In the genomic region with DNA sequence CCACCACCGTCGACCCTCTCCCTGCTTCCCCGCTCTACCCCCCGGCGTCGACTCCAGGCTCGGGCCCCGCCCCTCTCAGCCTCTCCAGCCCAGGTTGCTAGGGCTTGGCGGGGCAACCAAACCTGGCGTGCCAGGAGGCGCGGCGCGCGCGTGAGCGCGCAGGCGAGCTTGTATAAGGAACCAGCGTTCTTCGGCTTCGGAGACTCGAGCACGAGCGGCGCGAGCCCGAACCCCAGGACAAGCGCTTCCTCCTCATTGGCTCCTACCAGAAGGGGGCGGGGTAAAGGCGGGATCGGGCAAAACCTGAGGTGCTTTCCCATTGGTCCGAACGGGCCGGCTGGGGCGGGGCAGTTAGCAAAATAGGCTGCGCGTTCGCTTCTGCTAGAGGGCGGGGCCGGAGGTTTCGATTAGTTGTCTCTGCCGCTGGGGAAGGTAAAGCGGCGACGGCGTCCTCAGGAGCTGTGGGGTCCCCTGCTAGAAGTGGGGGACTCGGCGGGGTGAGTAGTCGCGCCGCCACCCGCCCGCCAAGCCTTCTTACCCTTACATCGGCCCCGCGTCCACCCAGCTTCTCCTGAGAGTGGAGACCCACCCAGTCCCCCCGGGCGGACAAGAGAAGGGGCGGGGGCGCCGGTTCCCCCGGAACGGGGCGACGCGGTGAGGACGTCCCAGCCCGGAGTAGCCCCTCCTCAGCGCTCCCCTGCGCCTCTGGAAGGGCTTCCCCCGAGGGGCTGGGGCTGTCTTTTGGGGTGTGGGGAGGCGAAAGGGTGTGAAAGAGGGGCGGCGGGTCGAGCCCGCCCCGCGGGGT, we compare ENCODE assay signal across 8 cellular contexts. TPM values are rescaled to one million over a fixed set of nuclear protein-coding genes. Genes with fewer than 3 reads are reported as not detected.
DNase-seq lines count a peak whose midpoint lies in the region; ATAC-seq, FAIRE-seq and TF ChIP-seq lines count a peak whose summit lies in the region.

CDKL5 (plus strand) TSS at position 410 of the 805 bp plus-strand sequence. CDS start 81,489 bp downstream, outside the sequence.

- no peak for TF ChIP-seq CTCF in choroid plexus epithelial cell (conservative IDR thresholded peaks at IDR 0.05; ENCODE audit: low read depth, low read length)
- TF ChIP-seq CTCF in kidney (IDR thresholded peaks at IDR 0.05; ENCODE audit: borderline replicate concordance, extremely low read depth, insufficient read depth) = no peak

- H3K4me1 Mint-ChIP-seq in activated CD4-positive, alpha-beta T cell treated with anti-CD3 and anti-CD28 coated beads for 36 hours = peaks cover 2% of the 10 kb centered on the region

- no peaks in the 10 kb centered on the region for H3K4me1 ChIP-seq in kidney (ENCODE audit: control insufficient read depth in 1 of 2, insufficient read depth in 1 of 2, low read depth in 1 of 2, low read length in 2 of 2)

- peak; percentile 97 for DNase-seq in Ammon's horn (ENCODE audit: low spot score)
- DNase-seq in GM19240 (ENCODE audit: insufficient read length, low spot score) = peak; percentile 51
- peak; percentile 94 for DNase-seq in NCI-H510A treated with DMSO at 0.1 percent for 48 hours (lab: John Stamatoyannopoulos, UW)
- DNase-seq in activated CD4-positive, alpha-beta T cell treated with anti-CD3 and anti-CD28 coated beads for 36 hours = peak; percentile 97
- peak; percentile 97 for DNase-seq in choroid plexus epithelial cell (ENCODE audit: low read depth)
- peak; percentile 98 for DNase-seq in kidney
- DNase-seq in stimulated activated CD4-positive, alpha-beta T cell treated with anti-CD3 and anti-CD28 coated beads, Interleukin-12 subunit alpha, Interleukin-12 subunit beta, amount 100 ng/mL, for 48 hours (ENCODE audit: low read depth in 2 of 3, low spot score in 1 of 3) = peak; percentile 84 to 91 (median 90)

- peak; percentile 98 for FAIRE-seq in kidney (lab: Jason Lieb, UNC)

- no peak within 1 kb of the TSS for H3K27ac ChIP-seq in kidney (ENCODE audit: low read depth in 2 of 2, low read length in 2 of 2)

- POLR2A ChIA-PET in activated CD4-positive, alpha-beta T cell treated with anti-CD3 and anti-CD28 coated beads for 36 hours (lab: Charles Lee) = interaction anchor here (1.2 kb wide), 1 partner anchor 463 kb away, joined by 3 read pairs; no protein-coding TSS in a partner anchor

- peaks cover 2% of the 10 kb centered on the region for H3K27me3 Mint-ChIP-seq in activated CD4-positive, alpha-beta T cell treated with anti-CD3 and anti-CD28 coated beads for 36 hours

- no peaks in the 10 kb centered on the region for H3K9me3 Mint-ChIP-seq in activated CD4-positive, alpha-beta T cell treated with anti-CD3 and anti-CD28 coated beads for 36 hours (ENCODE audit: low read depth)

- CTCF ChIA-PET in activated CD4-positive, alpha-beta T cell treated with anti-CD3 and anti-CD28 coated beads for 36 hours (lab: Charles Lee) = interaction anchor here (0.9 kb wide), 1 partner anchor 250 kb away, joined by 3 read pairs; no protein-coding TSS in a partner anchor

- intact Hi-C loops in activated CD4-positive, alpha-beta T cell treated with anti-CD3 and anti-CD28 coated beads for 36 hours (cut with DNase I, micrococcal nuclease) = loop anchor here (1.0 to 10.0 kb wide), 11 partner anchors 71 to 917 kb away; partner anchors contain the start of genes PHKA2 (in 2 of the 2), PDHA1 (in 1 of the 2), RS1 (in 1 of the 2) and SCML1 (in 1 of the 2)
- intact Hi-C loops in kidney (cut with DNase I) = no loop called here

- ATAC-seq in HG03442 (IDR thresholded peaks at IDR 0.05; ENCODE audit: unreplicated experiment) = peak; percentile 95
- peak; percentile 96 for ATAC-seq in activated CD4-positive, alpha-beta T cell treated with anti-CD3 and anti-CD28 coated beads for 36 hours

- peak within 1 kb of the TSS; percentile 69 for H3K4me3 ChIP-seq in choroid plexus epithelial cell (ENCODE audit: low read depth, low read length)
- H3K4me3 ChIP-seq in kidney (ENCODE audit: low read length in 2 of 2) = peak within 1 kb of the TSS; percentile 77 to 94

- H3K4me3 Mint-ChIP-seq in activated CD4-positive, alpha-beta T cell treated with anti-CD3 and anti-CD28 coated beads for 36 hours = peak within 1 kb of the TSS; percentile 79

- H3K36me3 ChIP-seq in kidney (ENCODE audit: control insufficient read depth in 1 of 2, insufficient read depth in 2 of 2, low read length in 2 of 2) = no peaks in the 10 kb centered on the region

- H3K9ac ChIP-seq in kidney (ENCODE audit: low read length in 2 of 2) = peak within 1 kb of the TSS in 1 of 2 donors; percentile 40

- H3K9me3 ChIP-seq in kidney (ENCODE audit: control insufficient read depth in 1 of 2, low read length in 2 of 2) = no peaks in the 10 kb centered on the region

- H3K36me3 Mint-ChIP-seq in activated CD4-positive, alpha-beta T cell treated with anti-CD3 and anti-CD28 coated beads for 36 hours (ENCODE audit: low read depth) = no peaks in the 10 kb centered on the region

- H3K27ac Mint-ChIP-seq in activated CD4-positive, alpha-beta T cell treated with anti-CD3 and anti-CD28 coated beads for 36 hours = peak within 1 kb of the TSS; percentile 60

RNA-seq across cellular contexts. Expression of gene CDKL5, which starts in this region (rescaled TPM):
- 1 to 10 TPM; 1.2 to 1.5 TPM for total RNA-seq in activated CD4-positive, alpha-beta T cell treated with anti-CD3 and anti-CD28 coated beads for 36 hours
- total RNA-seq in kidney = 18.0 TPM
- 2.0 TPM for polyA plus RNA-seq in kidney (ENCODE audit: insufficient read depth, low read depth, low replicate concordance)
